In genomic region chr17:75077490-75078096, GRCh38 we compare ENCODE assay signal across 1 cellular context.
TF ChIP-seq lines count a peak whose summit lies in the region.

No MANE protein-coding gene starts in this region.

TF ChIP-seq in HepG2, 621 proteins besides CTCF, POLR2A, EP300 and RAD21 (continues in another document):
- TF ChIP-seq HOXD1 (CRISPR knock-in tag; IDR thresholded peaks at IDR 0.05), result no peak
- TF ChIP-seq HDAC6 (IDR thresholded peaks at IDR 0.05; ENCODE audit: low read depth, low read length), result no peak
- TF ChIP-seq BRCA1 (CRISPR knock-in tag; IDR thresholded peaks at IDR 0.05), result no peak
- no peak for TF ChIP-seq LCORL (IDR thresholded peaks at IDR 0.05)
- no peak for TF ChIP-seq LCORL (CRISPR knock-in tag; IDR thresholded peaks at IDR 0.05)
- no peak for TF ChIP-seq TOPORS (CRISPR knock-in tag; IDR thresholded peaks at IDR 0.05)
- no peak for TF ChIP-seq JUND (CRISPR knock-in tag; IDR thresholded peaks at IDR 0.05)
- no peak for TF ChIP-seq DBP (CRISPR knock-in tag; IDR thresholded peaks at IDR 0.05; ENCODE audit: not compliant biosample characterization)
- TF ChIP-seq, protein P1, sequence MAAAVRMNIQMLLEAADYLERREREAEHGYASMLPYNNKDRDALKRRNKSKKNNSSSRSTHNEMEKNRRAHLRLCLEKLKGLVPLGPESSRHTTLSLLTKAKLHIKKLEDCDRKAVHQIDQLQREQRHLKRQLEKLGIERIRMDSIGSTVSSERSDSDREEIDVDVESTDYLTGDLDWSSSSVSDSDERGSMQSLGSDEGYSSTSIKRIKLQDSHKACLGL (CRISPR knock-in tag; IDR thresholded peaks at IDR 0.05), result no peak
- no peak for TF ChIP-seq NFE2 (CRISPR knock-in tag; IDR thresholded peaks at IDR 0.05)
- no peak for TF ChIP-seq SRY (CRISPR knock-in tag; IDR thresholded peaks at IDR 0.05)
- TF ChIP-seq HNF4A (CRISPR knock-in tag; IDR thresholded peaks at IDR 0.05), result no peak
- TF ChIP-seq ZNF543 (CRISPR knock-in tag; IDR thresholded peaks at IDR 0.05), result no peak
- TF ChIP-seq RORA (CRISPR knock-in tag; IDR thresholded peaks at IDR 0.05), result no peak
- TF ChIP-seq ZNF891 (CRISPR knock-in tag; IDR thresholded peaks at IDR 0.05), result no peak; the same call in 1 of the 2 replicates
- peak; percentile 10; the same call in 1 of the 2 replicates for TF ChIP-seq TAF1 (CRISPR knock-in tag; IDR thresholded peaks at IDR 0.05)
- TF ChIP-seq MAF1 (CRISPR knock-in tag; IDR thresholded peaks at IDR 0.05; ENCODE audit: borderline replicate concordance), result no peak
- no peak for TF ChIP-seq KDM1A (CRISPR knock-in tag; IDR thresholded peaks at IDR 0.05)
- TF ChIP-seq ZNF557 (CRISPR knock-in tag; IDR thresholded peaks at IDR 0.05), result no peak
- 0 out of 2 replicates have a peak, but pooled peaks have one; percentile 14 for TF ChIP-seq ZNF343 (CRISPR knock-in tag; IDR thresholded peaks at IDR 0.05)
- no peak for TF ChIP-seq TMF1 (CRISPR knock-in tag; IDR thresholded peaks at IDR 0.05; ENCODE audit: low read depth)
- TF ChIP-seq ZNF160 (CRISPR knock-in tag; IDR thresholded peaks at IDR 0.05), result no peak
- 0 out of 2 replicates have a peak, but pooled peaks have one; percentile 7 for TF ChIP-seq ZSCAN21 (CRISPR knock-in tag; IDR thresholded peaks at IDR 0.05; ENCODE audit: borderline replicate concordance)
- TF ChIP-seq, protein P2, sequence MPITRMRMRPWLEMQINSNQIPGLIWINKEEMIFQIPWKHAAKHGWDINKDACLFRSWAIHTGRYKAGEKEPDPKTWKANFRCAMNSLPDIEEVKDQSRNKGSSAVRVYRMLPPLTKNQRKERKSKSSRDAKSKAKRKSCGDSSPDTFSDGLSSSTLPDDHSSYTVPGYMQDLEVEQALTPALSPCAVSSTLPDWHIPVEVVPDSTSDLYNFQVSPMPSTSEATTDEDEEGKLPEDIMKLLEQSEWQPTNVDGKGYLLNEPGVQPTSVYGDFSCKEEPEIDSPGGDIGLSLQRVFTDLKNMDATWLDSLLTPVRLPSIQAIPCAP (CRISPR knock-in tag; IDR thresholded peaks at IDR 0.05; ENCODE audit: low read depth), result no peak
- no peak for TF ChIP-seq KMT2B (CRISPR knock-in tag; IDR thresholded peaks at IDR 0.05)
- no peak for TF ChIP-seq ZNF660 (CRISPR knock-in tag; IDR thresholded peaks at IDR 0.05; ENCODE audit: borderline replicate concordance, low read depth)
- TF ChIP-seq ZBTB38 (CRISPR knock-in tag; IDR thresholded peaks at IDR 0.05), result peak; percentile 98
- TF ChIP-seq, protein P3, sequence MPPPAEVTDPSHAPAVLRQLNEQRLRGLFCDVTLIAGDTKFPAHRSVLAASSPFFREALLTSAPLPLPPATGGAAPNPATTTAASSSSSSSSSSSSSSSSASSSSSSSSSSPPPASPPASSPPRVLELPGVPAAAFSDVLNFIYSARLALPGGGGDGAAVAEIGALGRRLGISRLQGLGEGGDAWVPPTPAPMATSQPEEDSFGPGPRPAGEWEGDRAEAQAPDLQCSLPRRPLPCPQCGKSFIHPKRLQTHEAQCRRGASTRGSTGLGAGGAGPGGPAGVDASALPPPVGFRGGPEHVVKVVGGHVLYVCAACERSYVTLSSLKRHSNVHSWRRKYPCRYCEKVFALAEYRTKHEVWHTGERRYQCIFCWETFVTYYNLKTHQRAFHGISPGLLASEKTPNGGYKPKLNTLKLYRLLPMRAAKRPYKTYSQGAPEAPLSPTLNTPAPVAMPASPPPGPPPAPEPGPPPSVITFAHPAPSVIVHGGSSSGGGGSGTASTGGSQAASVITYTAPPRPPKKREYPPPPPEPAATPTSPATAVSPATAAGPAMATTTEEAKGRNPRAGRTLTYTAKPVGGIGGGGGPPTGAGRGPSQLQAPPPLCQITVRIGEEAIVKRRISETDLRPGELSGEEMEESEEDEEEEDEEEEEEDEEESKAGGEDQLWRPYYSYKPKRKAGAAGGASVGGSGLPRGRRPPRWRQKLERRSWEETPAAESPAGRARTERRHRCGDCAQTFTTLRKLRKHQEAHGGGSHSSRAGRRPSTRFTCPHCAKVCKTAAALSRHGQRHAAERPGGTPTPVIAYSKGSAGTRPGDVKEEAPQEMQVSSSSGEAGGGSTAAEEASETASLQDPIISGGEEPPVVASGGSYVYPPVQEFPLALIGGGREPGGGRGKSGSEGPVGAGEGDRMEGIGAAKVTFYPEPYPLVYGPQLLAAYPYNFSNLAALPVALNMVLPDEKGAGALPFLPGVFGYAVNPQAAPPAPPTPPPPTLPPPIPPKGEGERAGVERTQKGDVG (CRISPR knock-in tag; IDR thresholded peaks at IDR 0.05; ENCODE audit: borderline replicate concordance), result peak; percentile 39; the same call in 1 of the 2 replicates
- no peak for TF ChIP-seq GATAD2A (CRISPR knock-in tag; IDR thresholded peaks at IDR 0.05)
- TF ChIP-seq GTF3A (CRISPR knock-in tag; conservative IDR thresholded peaks at IDR 0.05), result no peak
- TF ChIP-seq, protein P4, sequence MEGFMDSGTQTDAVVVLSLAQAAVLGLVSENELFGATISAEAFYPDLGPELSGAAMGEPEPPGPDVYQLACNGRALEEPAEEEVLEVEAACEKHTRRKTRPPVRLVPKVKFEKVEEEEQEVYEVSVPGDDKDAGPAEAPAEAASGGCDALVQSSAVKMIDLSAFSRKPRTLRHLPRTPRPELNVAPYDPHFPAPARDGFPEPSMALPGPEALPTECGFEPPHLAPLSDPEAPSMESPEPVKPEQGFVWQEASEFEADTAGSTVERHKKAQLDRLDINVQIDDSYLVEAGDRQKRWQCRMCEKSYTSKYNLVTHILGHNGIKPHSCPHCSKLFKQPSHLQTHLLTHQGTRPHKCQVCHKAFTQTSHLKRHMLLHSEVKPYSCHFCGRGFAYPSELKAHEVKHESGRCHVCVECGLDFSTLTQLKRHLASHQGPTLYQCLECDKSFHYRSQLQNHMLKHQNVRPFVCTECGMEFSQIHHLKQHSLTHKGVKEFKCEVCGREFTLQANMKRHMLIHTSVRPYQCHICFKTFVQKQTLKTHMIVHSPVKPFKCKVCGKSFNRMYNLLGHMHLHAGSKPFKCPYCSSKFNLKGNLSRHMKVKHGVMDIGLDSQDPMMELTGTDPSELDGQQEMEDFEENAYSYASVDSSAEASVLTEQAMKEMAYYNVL (CRISPR knock-in tag; IDR thresholded peaks at IDR 0.05; ENCODE audit: borderline replicate concordance), result no peak
- no peak for TF ChIP-seq CREM (IDR thresholded peaks at IDR 0.05)
- TF ChIP-seq CREM (CRISPR knock-in tag; IDR thresholded peaks at IDR 0.05), result no peak
- no peak for TF ChIP-seq ZNF501 (CRISPR knock-in tag; IDR thresholded peaks at IDR 0.05)
- TF ChIP-seq, protein P5, sequence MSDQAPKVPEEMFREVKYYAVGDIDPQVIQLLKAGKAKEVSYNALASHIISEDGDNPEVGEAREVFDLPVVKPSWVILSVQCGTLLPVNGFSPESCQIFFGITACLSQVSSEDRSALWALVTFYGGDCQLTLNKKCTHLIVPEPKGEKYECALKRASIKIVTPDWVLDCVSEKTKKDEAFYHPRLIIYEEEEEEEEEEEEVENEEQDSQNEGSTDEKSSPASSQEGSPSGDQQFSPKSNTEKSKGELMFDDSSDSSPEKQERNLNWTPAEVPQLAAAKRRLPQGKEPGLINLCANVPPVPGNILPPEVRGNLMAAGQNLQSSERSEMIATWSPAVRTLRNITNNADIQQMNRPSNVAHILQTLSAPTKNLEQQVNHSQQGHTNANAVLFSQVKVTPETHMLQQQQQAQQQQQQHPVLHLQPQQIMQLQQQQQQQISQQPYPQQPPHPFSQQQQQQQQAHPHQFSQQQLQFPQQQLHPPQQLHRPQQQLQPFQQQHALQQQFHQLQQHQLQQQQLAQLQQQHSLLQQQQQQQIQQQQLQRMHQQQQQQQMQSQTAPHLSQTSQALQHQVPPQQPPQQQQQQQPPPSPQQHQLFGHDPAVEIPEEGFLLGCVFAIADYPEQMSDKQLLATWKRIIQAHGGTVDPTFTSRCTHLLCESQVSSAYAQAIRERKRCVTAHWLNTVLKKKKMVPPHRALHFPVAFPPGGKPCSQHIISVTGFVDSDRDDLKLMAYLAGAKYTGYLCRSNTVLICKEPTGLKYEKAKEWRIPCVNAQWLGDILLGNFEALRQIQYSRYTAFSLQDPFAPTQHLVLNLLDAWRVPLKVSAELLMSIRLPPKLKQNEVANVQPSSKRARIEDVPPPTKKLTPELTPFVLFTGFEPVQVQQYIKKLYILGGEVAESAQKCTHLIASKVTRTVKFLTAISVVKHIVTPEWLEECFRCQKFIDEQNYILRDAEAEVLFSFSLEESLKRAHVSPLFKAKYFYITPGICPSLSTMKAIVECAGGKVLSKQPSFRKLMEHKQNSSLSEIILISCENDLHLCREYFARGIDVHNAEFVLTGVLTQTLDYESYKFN (CRISPR knock-in tag; conservative IDR thresholded peaks at IDR 0.05), result no peak
- TF ChIP-seq ZNF7 (CRISPR knock-in tag; IDR thresholded peaks at IDR 0.05), result no peak
- TF ChIP-seq, protein P6, sequence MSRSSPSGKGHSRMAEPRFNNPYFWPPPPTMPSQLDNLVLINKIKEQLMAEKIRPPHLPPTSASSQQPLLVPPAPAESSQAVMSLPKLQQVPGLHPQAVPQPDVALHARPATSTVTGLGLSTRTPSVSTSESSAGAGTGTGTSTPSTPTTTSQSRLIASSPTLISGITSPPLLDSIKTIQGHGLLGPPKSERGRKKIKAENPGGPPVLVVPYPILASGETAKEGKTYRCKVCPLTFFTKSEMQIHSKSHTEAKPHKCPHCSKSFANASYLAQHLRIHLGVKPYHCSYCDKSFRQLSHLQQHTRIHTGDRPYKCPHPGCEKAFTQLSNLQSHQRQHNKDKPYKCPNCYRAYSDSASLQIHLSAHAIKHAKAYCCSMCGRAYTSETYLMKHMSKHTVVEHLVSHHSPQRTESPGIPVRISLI (CRISPR knock-in tag; IDR thresholded peaks at IDR 0.05; ENCODE audit: borderline replicate concordance), result no peak
- no peak; the same call in 1 of the 2 replicates for TF ChIP-seq PHF8 (CRISPR knock-in tag; IDR thresholded peaks at IDR 0.05)
- TF ChIP-seq, protein P7, sequence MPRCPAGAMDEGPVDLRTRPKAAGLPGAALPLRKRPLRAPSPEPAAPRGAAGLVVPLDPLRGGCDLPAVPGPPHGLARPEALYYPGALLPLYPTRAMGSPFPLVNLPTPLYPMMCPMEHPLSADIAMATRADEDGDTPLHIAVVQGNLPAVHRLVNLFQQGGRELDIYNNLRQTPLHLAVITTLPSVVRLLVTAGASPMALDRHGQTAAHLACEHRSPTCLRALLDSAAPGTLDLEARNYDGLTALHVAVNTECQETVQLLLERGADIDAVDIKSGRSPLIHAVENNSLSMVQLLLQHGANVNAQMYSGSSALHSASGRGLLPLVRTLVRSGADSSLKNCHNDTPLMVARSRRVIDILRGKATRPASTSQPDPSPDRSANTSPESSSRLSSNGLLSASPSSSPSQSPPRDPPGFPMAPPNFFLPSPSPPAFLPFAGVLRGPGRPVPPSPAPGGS (CRISPR knock-in tag; IDR thresholded peaks at IDR 0.05), result 0 out of 2 replicates have a peak, but pooled peaks have one; percentile 15
- no peak for TF ChIP-seq RERE (CRISPR knock-in tag; IDR thresholded peaks at IDR 0.05; ENCODE audit: low read depth)
- TF ChIP-seq CHD2 (IDR thresholded peaks at IDR 0.05; ENCODE audit: low read depth, low read length), result no peak
- no peak for TF ChIP-seq ZSCAN31 (CRISPR knock-in tag; IDR thresholded peaks at IDR 0.05; ENCODE audit: low read depth)
- TF ChIP-seq FOXK1 (CRISPR knock-in tag; IDR thresholded peaks at IDR 0.05; ENCODE audit: borderline replicate concordance, low read depth), result no peak
- no peak for TF ChIP-seq ZNF180 (CRISPR knock-in tag; IDR thresholded peaks at IDR 0.05; ENCODE audit: borderline replicate concordance, low read depth)
